In genomic region chr19:39243741-39244140, GRCh38 we compare ENCODE assay signal across 4 cellular contexts. TPM values are rescaled to one million over a fixed set of nuclear protein-coding genes. Genes with fewer than 3 reads are reported as not detected.
"Had no signal": no experiment of that assay in that cellular context is flagged by ENCODE, and none has a peak within 500 bp of the region (broad histone marks: within the 10 kb centered on the region; RNA-seq: fewer than 3 reads in every experiment).

No MANE protein-coding gene starts in this region.

RNA-seq across cellular contexts. Expression of gene IFNL3, which starts 1.1 kb away (rescaled TPM):
- total RNA-seq: LHCN-M2, M059J, MCF 10A, NCI-H460 had no signal

RNA-seq across cellular contexts. Expression of gene IFNL4, which starts 4.9 kb away (rescaled TPM):
- total RNA-seq: LHCN-M2, M059J, MCF 10A, NCI-H460 had no signal

RNA-seq across cellular contexts. Expression of gene IFNL2, which starts 24.5 kb away (rescaled TPM):
- total RNA-seq: LHCN-M2, M059J, MCF 10A, NCI-H460 had no signal

RNA-seq across cellular contexts. Expression of gene SYCN, which starts 39.7 kb away (rescaled TPM):
- total RNA-seq: LHCN-M2, M059J, MCF 10A, NCI-H460 had no signal

RNA-seq across cellular contexts. Expression of gene NCCRP1, which starts 47.0 kb away (rescaled TPM):
- total RNA-seq: LHCN-M2, M059J, MCF 10A had no signal
